ENCODE assay signal across 9 cellular contexts in the genomic region with DNA sequence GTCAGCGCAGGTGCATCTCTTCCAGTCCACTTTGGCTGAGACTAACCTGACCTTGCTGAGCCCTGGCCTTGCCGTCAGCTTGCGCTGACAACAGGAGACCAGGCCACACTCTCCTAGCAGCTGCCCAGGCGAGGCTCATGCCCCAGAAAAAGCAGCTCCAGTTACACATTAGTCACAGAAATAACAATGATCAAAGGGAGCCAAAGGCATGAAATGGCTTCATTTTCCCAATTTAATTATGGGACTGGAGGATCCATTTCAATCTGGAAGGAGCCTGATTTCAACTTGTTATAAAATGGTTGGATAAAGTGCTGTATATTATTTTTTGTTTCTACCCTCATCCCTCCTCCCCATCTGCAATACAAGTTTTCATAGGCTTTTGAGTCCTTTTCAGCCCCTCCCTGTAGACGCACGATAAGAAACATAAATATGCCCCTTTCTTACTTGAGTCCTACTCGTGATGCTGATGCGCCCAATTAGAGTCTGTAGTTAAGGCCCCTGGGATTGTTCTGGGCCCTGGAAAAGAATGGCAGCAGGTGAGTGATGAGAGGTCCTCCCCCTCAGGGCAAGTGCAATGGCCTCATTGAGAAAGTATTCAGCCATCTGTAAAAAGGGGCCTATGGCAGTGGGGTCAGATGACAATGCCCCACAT.
A peak's percentile ranks its signal among the peaks of the same experiment; 100 is the strongest.
DNase-seq lines count a peak whose midpoint lies in the region; ATAC-seq and TF ChIP-seq lines count a peak whose summit lies in the region.
"Had no signal": no experiment of that assay in that cellular context is flagged by ENCODE, and none has a peak within 500 bp of the region (broad histone marks: within the 10 kb centered on the region; RNA-seq: fewer than 3 reads in every experiment).

No MANE protein-coding gene starts in this region.

- DNase-seq in GM23248 (peak; percentile 63), NCI-H510A treated with DMSO at 0.1 percent for 48 hours (lab: John Stamatoyannopoulos, UW) (peak; percentile 40), endodermal cell (peak; percentile 64), osteoblast (ENCODE audit: insufficient read length, low spot score, missing footprints) (peak; percentile 18), KBM-7 (no peak)
- DNase-seq in stimulated activated CD8-positive, alpha-beta memory T cell treated with anti-CD3 and anti-CD28 coated beads, Interleukin-4, amount 100 ng/mL, for 48 hours: no peak

- no peaks in the 10 kb centered on the region for H4K20me1 ChIP-seq in GM23248 (ENCODE audit: insufficient read depth)
- no peaks in the 10 kb centered on the region for H4K20me1 ChIP-seq in osteoblast (ENCODE audit: insufficient read depth, low read length)

- no peaks in the 10 kb centered on the region for H3K9me3 Mint-ChIP-seq in endodermal cell

- H3K27me3 ChIP-seq in GM23248 (replicated peaks; ENCODE audit: insufficient read depth) (no peaks in the 10 kb centered on the region), endodermal cell (ENCODE audit: control insufficient read depth, insufficient read depth, low read length, poor library complexity, severe bottlenecking) (no peaks in the 10 kb centered on the region), osteoblast (ENCODE audit: insufficient read depth, low read length) (peaks cover 4% of the 10 kb centered on the region)

- in situ Hi-C loops in GM23248 (cut with MboI): loop anchor here (5.0 kb wide), 1 partner anchor 431 kb away; a partner anchor contains a TSS
- in situ Hi-C loops in KBM-7 (cut with MboI; ENCODE audit: low pct_unique_long_range_greater_than_20kb, low sequenced_read_pairs): no loop called here

- no peak for TF ChIP-seq CTCF in endodermal cell (conservative IDR thresholded peaks at IDR 0.05)
- no peak for TF ChIP-seq CTCF in osteoblast (IDR thresholded peaks at IDR 0.05; ENCODE audit: extremely low read depth, low read depth, low read length)

- ATAC-seq in HG03135 (IDR thresholded peaks at IDR 0.05; ENCODE audit: unreplicated experiment): no peak
- ATAC-seq in HG03175 (IDR thresholded peaks at IDR 0.05; ENCODE audit: unreplicated experiment): no peak

- no peaks in the 10 kb centered on the region for H3K36me3 Mint-ChIP-seq in endodermal cell (ENCODE audit: low read depth)
- H3K36me3 Mint-ChIP-seq: activated naive CD8-positive, alpha-beta T cell had no signal

- no peak overlapping the region for H3K9ac ChIP-seq in GM23248
- H3K9ac ChIP-seq in endodermal cell (ENCODE audit: extremely low read depth, low read length, poor library complexity, severe bottlenecking): no peak overlapping the region

- no peak overlapping the region for H3K4me2 ChIP-seq in GM23248 (ENCODE audit: unreplicated experiment)
- peak overlapping the region; percentile 18 for H3K4me2 ChIP-seq in osteoblast (ENCODE audit: insufficient read depth, low read length)

- peaks cover 9% of the 10 kb centered on the region; the same call in 1 of the 2 replicates for H3F3A ChIP-seq in GM23248 (ENCODE audit: insufficient read depth)

- H3K36me3 ChIP-seq in GM23248 (ENCODE audit: low read depth): no peaks in the 10 kb centered on the region
- H3K36me3 ChIP-seq in endodermal cell (ENCODE audit: control insufficient read depth, insufficient read depth, low read length): no peaks in the 10 kb centered on the region
- H3K36me3 ChIP-seq in osteoblast (ENCODE audit: insufficient read depth, low read length): no peaks in the 10 kb centered on the region

- H3K4me3 ChIP-seq in GM23248 (no peak overlapping the region), endodermal cell (ENCODE audit: low read length) (no peak overlapping the region), osteoblast (ENCODE audit: insufficient read depth, low read length) (no peak overlapping the region)

- no peaks in the 10 kb centered on the region for H3K9me2 ChIP-seq in GM23248 (ENCODE audit: insufficient read depth)

- H3K27ac ChIP-seq in GM23248 (no peak overlapping the region), endodermal cell (ENCODE audit: low read depth, low read length) (no peak overlapping the region), osteoblast (ENCODE audit: low read depth, low read length) (no peak overlapping the region)

- H3K4me1 ChIP-seq in GM23248 (ENCODE audit: insufficient read depth) (0 out of 2 replicates have a peak, but pooled peaks cover 16% of the 10 kb centered on the region), endodermal cell (ENCODE audit: control insufficient read depth, insufficient read depth, low read length) (peaks cover 13% of the 10 kb centered on the region), osteoblast (ENCODE audit: insufficient read depth, low read length) (peaks cover 10% of the 10 kb centered on the region)

- H2AFZ ChIP-seq in GM23248 (no peak overlapping the region), osteoblast (ENCODE audit: low read length) (no peak overlapping the region)

- H3K79me2 ChIP-seq in GM23248 (ENCODE audit: insufficient read depth) (no peaks in the 10 kb centered on the region), osteoblast (ENCODE audit: insufficient read depth, low read length) (no peaks in the 10 kb centered on the region)

- H3K27me3 Mint-ChIP-seq in endodermal cell (ENCODE audit: insufficient read depth): peaks cover 5% of the 10 kb centered on the region

- H3K4me1 Mint-ChIP-seq in endodermal cell: peaks cover 15% of the 10 kb centered on the region

- WGBS in GM23248 (ENCODE audit: low coverage in 1 of 2, low lambda C conversion rate in 2 of 2, missing lambda C conversion rate in 2 of 2), 2 experiments: 85% methylated on average over 8 of the region's 8 CpGs
- 92 to 94% methylated on average over 5 to 8 of the region's 8 CpGs for WGBS in endodermal cell (ENCODE audit: insufficient coverage in 1 of 2, insufficient read length in 1 of 2), 2 experiments

- no peak overlapping the region for H3K4me3 Mint-ChIP-seq in endodermal cell
- H3K4me3 Mint-ChIP-seq: activated naive CD8-positive, alpha-beta T cell had no signal

- H3K9me3 ChIP-seq in GM23248 (ENCODE audit: low read depth): no peaks in the 10 kb centered on the region
- H3K9me3 ChIP-seq in endodermal cell (ENCODE audit: control insufficient read depth, low read length): peaks cover 5% of the 10 kb centered on the region
- H3K9me3 ChIP-seq in osteoblast (ENCODE audit: low read depth, low read length): no peaks in the 10 kb centered on the region

- no peak overlapping the region for H3K27ac Mint-ChIP-seq in endodermal cell
- H3K27ac Mint-ChIP-seq: activated naive CD8-positive, alpha-beta T cell had no signal

Comparison
In these comparisons a context has a peak if more than half of its experiments do, and no peak if none do; other contexts are left out.
1. DNase-seq: peak in GM23248 (single experiment), NCI-H510A treated with DMSO at 0.1 percent for 48 hours (single experiment), endodermal cell (single experiment) and osteoblast (single experiment); none in KBM-7 (single experiment) and stimulated activated CD8-positive, alpha-beta memory T cell treated with anti-CD3 and anti-CD28 coated beads, Interleukin-4, amount 100 ng/mL, for 48 hours (single experiment).